1 cellular context compared by ENCODE assay signal in the genomic region with DNA sequence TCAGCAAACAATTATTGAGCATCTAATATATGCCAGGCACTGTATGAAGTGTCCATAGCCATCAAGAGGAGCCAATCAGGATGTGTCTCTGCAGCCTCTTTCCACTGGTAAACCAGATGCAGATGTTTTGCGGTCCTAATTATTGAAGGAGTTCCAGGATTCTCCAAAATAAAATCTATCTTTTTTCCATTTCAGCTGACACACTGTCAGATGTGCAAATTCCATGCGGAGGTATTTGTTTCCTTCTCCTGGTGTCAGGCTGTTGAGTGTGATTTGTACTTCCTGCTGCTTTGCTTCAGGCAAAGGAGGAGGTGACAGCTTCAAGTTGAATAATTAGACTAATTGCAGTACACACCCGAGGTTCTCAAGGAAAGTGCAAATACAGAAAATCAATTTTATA.
TF ChIP-seq lines count a peak whose summit lies in the region.

No MANE protein-coding gene starts in this region.

TF ChIP-seq in IMR-90, 13 proteins besides CTCF, POLR2A, EP300 and RAD21 (continued from another document):
- no peak for TF ChIP-seq USF2 (IDR thresholded peaks at IDR 0.05; ENCODE audit: low read depth, low read length)
- no peak for TF ChIP-seq MAZ (IDR thresholded peaks at IDR 0.05; ENCODE audit: borderline replicate concordance, low read depth, low read length)
- no peak for TF ChIP-seq RCOR1 (IDR thresholded peaks at IDR 0.05; ENCODE audit: insufficient replicate concordance, low read length)
- no peak for TF ChIP-seq NFE2L2 (IDR thresholded peaks at IDR 0.05; ENCODE audit: low read depth, low read length)
- no peak for TF ChIP-seq CEBPB (IDR thresholded peaks at IDR 0.05; ENCODE audit: low read depth, low read length)
- no peak for TF ChIP-seq BHLHE40 (IDR thresholded peaks at IDR 0.05; ENCODE audit: low read depth, low read length)
- TF ChIP-seq SMC3 (IDR thresholded peaks at IDR 0.05; ENCODE audit: low read depth, low read length): no peak
- no peak for TF ChIP-seq CHD1 (IDR thresholded peaks at IDR 0.05; ENCODE audit: low read depth, low read length)
